ENCODE assay signal across 10 cellular contexts in the genomic region with DNA sequence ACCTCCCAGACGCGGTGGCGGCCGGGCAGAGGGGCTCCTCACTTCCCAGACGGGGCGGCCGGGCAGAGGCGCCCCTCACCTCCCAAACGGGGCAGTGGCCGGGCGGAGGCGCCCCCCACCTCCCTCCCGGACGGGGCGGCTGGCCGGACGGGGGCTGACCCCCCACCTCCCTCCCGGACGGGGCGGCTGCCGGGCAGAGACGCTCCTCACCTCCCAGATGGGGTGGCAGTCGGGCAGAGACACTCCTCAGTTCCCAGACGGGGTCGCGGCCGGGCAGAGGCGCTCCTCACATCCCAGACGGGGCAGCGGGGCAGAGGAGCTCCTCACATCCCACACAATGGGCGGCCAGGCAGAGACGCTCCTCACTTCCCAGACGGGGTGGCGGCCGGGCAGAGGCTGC. TPM values are rescaled to one million over a fixed set of nuclear protein-coding genes. Genes with fewer than 3 reads are reported as not detected.
"Had no signal": no experiment of that assay in that cellular context is flagged by ENCODE, and none has a peak within 500 bp of the region (broad histone marks: within the 10 kb centered on the region; RNA-seq: fewer than 3 reads in every experiment).

No MANE protein-coding gene starts in this region.

RNA-seq across cellular contexts. Expression of gene KCNJ4, which starts 45.1 kb away (rescaled TPM):
- total RNA-seq: colonic mucosa, esophagus mucosa, gastrocnemius medialis, glomerular endothelial cell, left lung, lung, mononuclear cell, natural killer cell, pancreas, thyroid gland had no signal

RNA-seq across cellular contexts. Expression of gene KDELR3, which starts 58.0 kb away (rescaled TPM):
- total RNA-seq: mononuclear cell had no signal
